Comparison of ENCODE assay signal across 18 cellular contexts in genomic region chr12:49462103-49462739, GRCh38.
DNase-seq lines count a peak whose midpoint lies in the region; ATAC-seq and TF ChIP-seq lines count a peak whose summit lies in the region.
"Had no signal": no experiment of that assay in that cellular context is flagged by ENCODE, and none has a peak within 500 bp of the region (broad histone marks: within the 10 kb centered on the region; RNA-seq: fewer than 3 reads in every experiment).

No MANE protein-coding gene starts in this region.

- H3K79me1 ChIP-seq in neuronal stem cell (ENCODE audit: low read depth, low read length), result no peaks in the 10 kb centered on the region

- intact Hi-C loops in natural killer cell (cut with micrococcal nuclease), result no loop called here

- H3K4me3 ChIP-seq in neuronal stem cell (ENCODE audit: low read length in 2 of 2), result no peak overlapping the region

- H3K27me3 Mint-ChIP-seq in natural killer cell (ENCODE audit: low read depth in 2 of 2), result no peaks in the 10 kb centered on the region
- H3K27me3 Mint-ChIP-seq: activated naive CD8-positive, alpha-beta T cell treated with anti-CD3 and anti-CD28 coated beads for 36 hours; effector memory CD8-positive, alpha-beta T cell; memory B cell had no signal

- no peaks in the 10 kb centered on the region for H3K9me3 ChIP-seq in neuronal stem cell (replicated peaks in 1 of 2; ENCODE audit: control insufficient read depth in 2 of 2, insufficient read depth in 1 of 2, low read depth in 1 of 2, low read length in 2 of 2)

- H2BK15ac ChIP-seq in neuronal stem cell (ENCODE audit: low read length), result no peak overlapping the region

- H3K23ac ChIP-seq in neuronal stem cell (ENCODE audit: low read depth, low read length, poor library complexity), result no peak overlapping the region

- no peak overlapping the region for H2BK12ac ChIP-seq in neuronal stem cell (ENCODE audit: low read length)

- DNase-seq in C1 segment of cervical spinal cord (lab: John Stamatoyannopoulos, UW) (peak in 8 of 14 donors; percentile 1 to 87 (median 7)), RWPE1 (ENCODE audit: low spot score) (no peak), foreskin melanocyte (peak; percentile 48), neuronal stem cell (ENCODE audit: low spot score) (no peak), putamen (ENCODE audit: low spot score) (no peak), natural killer cell (no peak)
- DNase-seq in activated naive CD4-positive, alpha-beta T cell treated with anti-CD3 and anti-CD28 coated beads, Interleukin-2, amount 50 U/mL, for 16 hours, result no peak
- DNase-seq: ACHN; activated naive CD8-positive, alpha-beta T cell treated with anti-CD3 and anti-CD28 coated beads for 36 hours; activated T-cell treated with anti-CD3 and anti-CD28 coated beads, Interleukin-2, amount 50 U/mL, for 1 hour; effector memory CD8-positive, alpha-beta T cell; EL; NCI-H2227 treated with DMSO at 0.1 percent for 48 hours; SIG-M5; trophoblast cell had no signal

- no peaks in the 10 kb centered on the region for H3K36me3 Mint-ChIP-seq in natural killer cell

- H3K4me1 ChIP-seq in neuronal stem cell (ENCODE audit: control insufficient read depth in 2 of 2, insufficient read depth in 1 of 2, low read depth in 1 of 2, low read length in 2 of 2), result peaks cover 0 to 2% of the 10 kb centered on the region in 2 donors

- H3K9ac ChIP-seq in neuronal stem cell (ENCODE audit: low read depth, low read length, poor library complexity), result no peak overlapping the region

- H3K27ac Mint-ChIP-seq in natural killer cell, result no peak overlapping the region
- H3K27ac Mint-ChIP-seq: activated naive CD8-positive, alpha-beta T cell treated with anti-CD3 and anti-CD28 coated beads for 36 hours; memory B cell; stimulated activated effector memory CD8-positive, alpha-beta T cell treated with anti-CD3 and anti-CD28 coated beads, Interleukin-12 subunit alpha, Interleukin-12 subunit beta, amount 100 ng/mL, for 72 hours had no signal

- CTCF ChIA-PET in RWPE1 (lab: Yijun Ruan, JAX), result no interaction called here

- H3K4me3 Mint-ChIP-seq in natural killer cell, result no peak overlapping the region
- H3K4me3 Mint-ChIP-seq: activated naive CD8-positive, alpha-beta T cell treated with anti-CD3 and anti-CD28 coated beads for 36 hours; effector memory CD8-positive, alpha-beta T cell; memory B cell; stimulated activated effector memory CD8-positive, alpha-beta T cell treated with anti-CD3 and anti-CD28 coated beads, Interleukin-12 subunit alpha, Interleukin-12 subunit beta, amount 100 ng/mL, for 72 hours had no signal

- H2AK5ac ChIP-seq in neuronal stem cell (ENCODE audit: low read depth, low read length), result no peak overlapping the region

- H3K27ac ChIP-seq in RWPE1, result peak overlapping the region; percentile 42
- no peak overlapping the region for H3K27ac ChIP-seq in neuronal stem cell (replicated peaks; ENCODE audit: low read length)

- ATAC-seq in HG02885 (IDR thresholded peaks at IDR 0.05; ENCODE audit: poor library complexity, unreplicated experiment), result no peak
- no peak for ATAC-seq in natural killer cell
- ATAC-seq: effector memory CD8-positive, alpha-beta T cell; stimulated activated effector memory CD8-positive, alpha-beta T cell treated with anti-CD3 and anti-CD28 coated beads, Interleukin-12 subunit alpha, Interleukin-12 subunit beta, amount 100 ng/mL, for 72 hours had no signal

- POLR2A ChIA-PET in RWPE1 (lab: Yijun Ruan, JAX; ENCODE audit: low non-redundant PET), result no interaction called here

- H3K27me3 ChIP-seq in neuronal stem cell (ENCODE audit: control insufficient read depth in 3 of 3, insufficient read depth in 3 of 3, low read depth in 1 of 3, low read length in 3 of 3), result no peaks in the 10 kb centered on the region

- no peak for TF ChIP-seq CTCF in RWPE1 (conservative IDR thresholded peaks at IDR 0.05; ENCODE audit: low read depth)
- TF ChIP-seq CTCF in natural killer cell (IDR thresholded peaks at IDR 0.05), result no peak

- no peak overlapping the region for H2BK5ac ChIP-seq in neuronal stem cell (ENCODE audit: low read length)

- H3K4ac ChIP-seq in neuronal stem cell (ENCODE audit: low read length), result no peak overlapping the region

- no peaks in the 10 kb centered on the region for H3K9me3 Mint-ChIP-seq in natural killer cell
- H3K9me3 Mint-ChIP-seq: activated naive CD8-positive, alpha-beta T cell treated with anti-CD3 and anti-CD28 coated beads for 36 hours; effector memory CD8-positive, alpha-beta T cell; memory B cell; stimulated activated effector memory CD8-positive, alpha-beta T cell treated with anti-CD3 and anti-CD28 coated beads, Interleukin-12 subunit alpha, Interleukin-12 subunit beta, amount 100 ng/mL, for 72 hours had no signal

- no peak overlapping the region for H3K4me2 ChIP-seq in neuronal stem cell (ENCODE audit: insufficient read depth, low read length, poor library complexity, severe bottlenecking)

- no CpG with 5 or more reads among the region's 11 CpGs for WGBS in neuronal stem cell (ENCODE audit: extremely low coverage in 2 of 2, insufficient read length in 2 of 2, insufficient replicate concordance in 1 of 2), 2 donors

- peak overlapping the region; percentile 48 for H3K18ac ChIP-seq in neuronal stem cell (ENCODE audit: low read length)

- no peak overlapping the region for H2BK120ac ChIP-seq in neuronal stem cell (ENCODE audit: low read depth, low read length)

- H3K36me3 ChIP-seq in neuronal stem cell (replicated peaks in 1 of 2; ENCODE audit: control insufficient read depth in 2 of 2, insufficient read depth in 2 of 2, low read length in 2 of 2), result peaks cover 2 to 20% of the 10 kb centered on the region in 2 donors

- no peaks in the 10 kb centered on the region for H3K4me1 Mint-ChIP-seq in natural killer cell
- H3K4me1 Mint-ChIP-seq: activated naive CD8-positive, alpha-beta T cell treated with anti-CD3 and anti-CD28 coated beads for 36 hours; memory B cell; stimulated activated effector memory CD8-positive, alpha-beta T cell treated with anti-CD3 and anti-CD28 coated beads, Interleukin-12 subunit alpha, Interleukin-12 subunit beta, amount 100 ng/mL, for 72 hours had no signal

- no peak overlapping the region for H4K91ac ChIP-seq in neuronal stem cell (ENCODE audit: low read depth, low read length, poor library complexity)

- H2AFZ ChIP-seq in neuronal stem cell (ENCODE audit: low read length), result no peak overlapping the region

- no peak overlapping the region for H3K14ac ChIP-seq in neuronal stem cell (ENCODE audit: low read length)

- peak overlapping the region; percentile 65 for H4K8ac ChIP-seq in neuronal stem cell (ENCODE audit: low read depth, low read length)

Comparison
In these comparisons a context has a peak if more than half of its experiments do, and no peak if none do; other contexts are left out.
1. DNase-seq: peak in C1 segment of cervical spinal cord (8 of 14) and foreskin melanocyte (single experiment); none in RWPE1 (single experiment), neuronal stem cell (single experiment), putamen (single experiment), natural killer cell (single experiment) and activated naive CD4-positive, alpha-beta T cell treated with anti-CD3 and anti-CD28 coated beads, Interleukin-2, amount 50 U/mL, for 16 hours (single experiment).